In the genomic region with DNA sequence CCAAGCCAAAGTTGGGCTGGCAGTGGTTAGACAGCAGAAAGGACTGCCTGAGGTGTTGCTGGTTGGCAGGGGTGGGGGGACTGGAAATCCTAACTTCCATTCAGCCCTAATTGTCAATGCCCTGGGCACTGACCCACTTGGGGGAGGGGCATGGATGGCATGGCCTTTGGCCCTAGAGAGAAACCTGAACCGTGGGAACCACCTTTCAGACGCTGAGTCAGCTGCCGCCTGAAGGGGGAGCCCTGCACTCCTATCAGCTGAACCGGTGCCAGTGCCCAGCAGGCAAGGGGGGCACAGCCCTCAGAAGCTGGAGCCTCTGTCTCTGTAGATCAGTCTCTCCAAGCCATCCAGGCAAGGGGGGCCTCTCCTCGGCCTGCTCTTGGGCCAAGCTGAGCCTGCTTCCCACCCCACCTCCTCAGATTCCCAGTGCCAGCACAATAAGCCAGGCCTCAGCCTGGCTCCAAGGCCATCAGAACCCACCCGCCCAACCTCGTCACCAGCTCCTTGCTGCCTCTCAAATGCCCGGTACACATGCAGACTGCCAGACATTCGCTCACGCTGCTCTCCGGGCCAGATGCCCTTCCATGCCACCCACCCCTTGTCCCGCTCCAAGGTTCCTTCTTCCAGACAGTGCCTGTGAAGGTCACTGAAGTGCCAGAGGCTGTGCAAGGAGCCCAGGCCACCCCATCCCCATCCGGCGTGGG, we compare ENCODE assay signal across 8 cellular contexts. TPM values are rescaled to one million over a fixed set of nuclear protein-coding genes. Genes with fewer than 3 reads are reported as not detected.
DNase-seq lines count a peak whose midpoint lies in the region; ATAC-seq and TF ChIP-seq lines count a peak whose summit lies in the region.

No MANE protein-coding gene starts in this region.

- no peaks in the 10 kb centered on the region for H3K36me3 Mint-ChIP-seq in MCF 10A (ENCODE audit: insufficient read depth, unreplicated experiment)

- no peaks in the 10 kb centered on the region for H3K9me3 Mint-ChIP-seq in MCF 10A (ENCODE audit: unreplicated experiment)

- intact Hi-C loops in MCF 10A (cut with micrococcal nuclease), result no loop called here

- DNase-seq in DMS153 (lab: John Stamatoyannopoulos, UW), result peak; percentile 63
- peak; percentile 50 for DNase-seq in KBM-7
- DNase-seq in T-helper 2 cell, result peak in 3 of 5 experiments; percentile 15 to 45 (median 24)
- peak; percentile 71 for DNase-seq in MCF 10A (ENCODE audit: unreplicated experiment)
- DNase-seq in left lobe of liver (ENCODE audit: low spot score), result peak; percentile 65
- DNase-seq in stimulated activated CD4-positive, alpha-beta T cell treated with anti-CD3 and anti-CD28 coated beads, Interleukin-4, amount 100 ng/mL, for 4 hours, result peak; percentile 13 to 42
- no peak for DNase-seq in dedifferentiated amniotic fluid mesenchymal stem cell (ENCODE audit: extremely low spot score)
- no peak for DNase-seq in DMS114 treated with DMSO at 0.1 percent for 48 hours (lab: John Stamatoyannopoulos, UW; ENCODE audit: unreplicated experiment)

- H3K27ac Mint-ChIP-seq in MCF 10A (ENCODE audit: low read depth, unreplicated experiment), result no peak overlapping the region

- peaks cover 12% of the 10 kb centered on the region for H3K4me1 Mint-ChIP-seq in MCF 10A (ENCODE audit: insufficient read depth, unreplicated experiment)

- POLR2A ChIA-PET in MCF 10A (lab: Yijun Ruan, JAX), result interaction anchor here (0.6 to 0.7 kb wide), 3 partner anchors 19 to 30 kb away, joined by 3 read pairs; no protein-coding TSS in a partner anchor

- H3K4me3 Mint-ChIP-seq in MCF 10A (ENCODE audit: unreplicated experiment), result no peak overlapping the region

- TF ChIP-seq CTCF in MCF 10A (IDR thresholded peaks at IDR 0.05; ENCODE audit: unreplicated experiment), result peak; percentile 54

- ATAC-seq in left lobe of liver, result peak; percentile 80

- H3K27me3 Mint-ChIP-seq in MCF 10A (ENCODE audit: insufficient read depth, unreplicated experiment), result no peaks in the 10 kb centered on the region

- no TSS peak for BruUV-seq in MCF 10A (replicated peaks; lab: Mats Ljungman, UMichigan)

- CTCF ChIA-PET in MCF 10A (lab: Yijun Ruan, JAX), result interaction anchor here (0.6 to 1.0 kb wide), 2 partner anchors 18 to 273 kb away, joined by 3 to 4 read pairs; no protein-coding TSS in a partner anchor

- in situ Hi-C loops in KBM-7 (cut with MboI; ENCODE audit: low pct_unique_long_range_greater_than_20kb, low sequenced_read_pairs), result no loop called here

RNA-seq across cellular contexts. Expression of gene TINAGL1, which starts 11.6 kb away (rescaled TPM):
- total RNA-seq in MCF 10A (2022), result 2.7 and 2.9 TPM in 2 replicates
- total RNA-seq in left lobe of liver, result 12.0 TPM

RNA-seq across cellular contexts. Expression of gene HCRTR1, which starts 29.6 kb away (rescaled TPM):
- total RNA-seq in MCF 10A (2022) (not detected in 2 replicates), left lobe of liver (not detected)

RNA-seq across cellular contexts. Expression of gene PEF1, which starts 56.8 kb away (rescaled TPM):
- total RNA-seq in MCF 10A (2022) (56.7 and 61.1 TPM in 2 replicates), left lobe of liver (24.3 TPM)

Comparison
In these comparisons a context has a peak if more than half of its experiments do, and no peak if none do; other contexts are left out.
1. DNase-seq: peak in DMS153 (single experiment), KBM-7 (single experiment), T-helper 2 cell (3 of 5), MCF 10A (single experiment), left lobe of liver (single experiment) and stimulated activated CD4-positive, alpha-beta T cell treated with anti-CD3 and anti-CD28 coated beads, Interleukin-4, amount 100 ng/mL, for 4 hours (2 of 2); none in dedifferentiated amniotic fluid mesenchymal stem cell (single experiment) and DMS114 treated with DMSO at 0.1 percent for 48 hours (single experiment).